14 cellular contexts compared by ENCODE assay signal in the genomic region with DNA sequence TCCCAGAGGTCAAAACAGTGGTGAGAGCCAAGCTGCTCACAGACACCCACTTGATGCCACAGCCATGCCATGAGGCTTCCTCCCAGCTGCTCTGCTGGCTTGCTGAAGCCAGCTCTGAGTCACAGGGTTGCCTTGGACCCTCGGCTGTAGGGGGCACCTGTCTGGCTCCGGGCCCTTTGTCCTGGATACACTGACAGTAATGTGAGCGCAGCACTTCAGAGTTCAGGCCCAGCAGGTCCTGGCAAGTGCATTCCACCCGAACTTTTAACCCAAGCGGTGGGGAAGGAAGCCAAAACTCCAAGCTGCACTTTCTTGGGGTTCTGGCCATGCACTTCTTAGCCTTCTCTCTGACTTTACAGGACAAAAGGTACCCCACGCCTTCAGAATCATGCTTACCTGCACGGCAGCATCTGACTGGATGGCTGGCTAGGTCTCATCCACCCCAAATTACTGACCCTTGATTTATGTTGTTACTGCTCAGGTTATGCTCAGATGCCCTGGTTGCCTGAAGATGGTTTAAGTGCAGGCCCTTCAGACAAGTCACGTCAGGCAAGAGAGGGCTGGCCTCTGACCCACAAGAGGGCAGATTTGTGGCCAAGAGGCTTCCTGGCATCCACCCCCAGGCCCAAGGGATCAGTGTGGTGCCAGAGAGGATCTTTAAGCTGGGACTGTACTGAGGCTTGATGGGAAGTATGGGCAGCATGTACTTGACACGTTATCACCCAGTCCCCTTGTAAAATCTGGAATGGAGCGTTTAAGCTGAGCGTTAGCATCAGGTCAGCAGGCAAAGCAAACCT. TPM values are rescaled to one million over a fixed set of nuclear protein-coding genes. Genes with fewer than 3 reads are reported as not detected.
DNase-seq lines count a peak whose midpoint lies in the region; ATAC-seq and TF ChIP-seq lines count a peak whose summit lies in the region.
"Had no signal": no experiment of that assay in that cellular context is flagged by ENCODE, and none has a peak within 500 bp of the region (broad histone marks: within the 10 kb centered on the region; RNA-seq: fewer than 3 reads in every experiment).

No MANE protein-coding gene starts in this region.

- TF ChIP-seq CTCF in VCaP (conservative IDR thresholded peaks at IDR 0.05), result no peak
- no peak for TF ChIP-seq CTCF in smooth muscle cell (IDR thresholded peaks at IDR 0.05; ENCODE audit: borderline replicate concordance, insufficient read depth, poor library complexity, severe bottlenecking)

- H3K4me2 ChIP-seq in smooth muscle cell, result no peak overlapping the region

- no peaks in the 10 kb centered on the region for H3K36me3 ChIP-seq in smooth muscle cell (ENCODE audit: low read depth)

- WGBS in smooth muscle cell (ENCODE audit: low lambda C conversion rate), result 63% methylated on average over 11 of the region's 11 CpGs

- no peak overlapping the region for H3K4me3 ChIP-seq in smooth muscle cell
- H3K4me3 ChIP-seq: heart right ventricle, MG63, SK-N-MC had no signal

- peaks cover 28% of the 10 kb centered on the region for H3F3A ChIP-seq in smooth muscle cell (ENCODE audit: low read depth)

- DNase-seq in NCI-H82 (lab: John Stamatoyannopoulos, UW) (peak; percentile 9), NCI-H82 treated with DMSO at 0.1 percent for 48 hours (lab: John Stamatoyannopoulos, UW; ENCODE audit: unreplicated experiment) (no peak), islet precursor cell (peak; percentile 64), smooth muscle cell (lab: John Stamatoyannopoulos, UW; ENCODE audit: unreplicated experiment) (no peak), AG08396 (ENCODE audit: low spot score) (no peak)
- DNase-seq: erythroblast, heart right ventricle, MG63, NCI-H2171 treated with DMSO at 0.1 percent for 48 hours had no signal

- peaks cover 77% of the 10 kb centered on the region for H4K20me1 ChIP-seq in smooth muscle cell (ENCODE audit: low read depth)

- peaks cover 49% of the 10 kb centered on the region for H3K79me2 ChIP-seq in smooth muscle cell (ENCODE audit: low read depth)

- H2AFZ ChIP-seq in smooth muscle cell (ENCODE audit: low read depth), result no peak overlapping the region

- H3K9me3 ChIP-seq in smooth muscle cell (replicated peaks; ENCODE audit: low read depth), result no peaks in the 10 kb centered on the region
- H3K9me3 ChIP-seq: heart right ventricle, MG63 had no signal

- H3K27me3 ChIP-seq in smooth muscle cell (ENCODE audit: low read depth), result no peaks in the 10 kb centered on the region
- H3K27me3 ChIP-seq: heart right ventricle, MG63 had no signal

- ATAC-seq in GM19395 (IDR thresholded peaks at IDR 0.05; ENCODE audit: unreplicated experiment) (no peak), GM21360 (IDR thresholded peaks at IDR 0.05; ENCODE audit: unreplicated experiment) (no peak)
- ATAC-seq: heart right ventricle had no signal

- H3K27ac ChIP-seq in VCaP (peak overlapping the region; percentile 93; the same call in 1 of the 2 replicates), smooth muscle cell (ENCODE audit: low read depth) (peak overlapping the region; percentile 10)

- H3K4me1 ChIP-seq in smooth muscle cell (ENCODE audit: low read depth), result peaks cover 8% of the 10 kb centered on the region

- H3K9ac ChIP-seq in smooth muscle cell (ENCODE audit: low read depth), result no peak overlapping the region

RNA-seq across cellular contexts. Expression of a gene that starts 24.8 kb away (rescaled TPM):
- 19.9 and 27.5 TPM in 2 replicates for total RNA-seq in smooth muscle cell
- polyA plus RNA-seq in smooth muscle cell, result 24.9 and 31.8 TPM in 2 replicates

RNA-seq across cellular contexts. Expression of a gene that starts 41.7 kb away (rescaled TPM):
- not detected in 2 replicates for total RNA-seq in smooth muscle cell
- 0.59 TPM in 1 of 2 replicates, not detected in the other for polyA plus RNA-seq in smooth muscle cell
- total RNA-seq: heart right ventricle, subcutaneous adipose tissue had no signal
- polyA plus RNA-seq: heart right ventricle had no signal

RNA-seq across cellular contexts. Expression of a gene that starts 42.5 kb away (rescaled TPM):
- 48.7 and 53.3 TPM in 2 replicates for total RNA-seq in smooth muscle cell
- polyA plus RNA-seq in smooth muscle cell, result 28.2 and 35.2 TPM in 2 replicates

Comparison
In these comparisons a context has a peak if more than half of its experiments do, and no peak if none do; other contexts are left out.
1. DNase-seq: peak in NCI-H82 (single experiment) and islet precursor cell (single experiment); none in NCI-H82 treated with DMSO at 0.1 percent for 48 hours (single experiment), smooth muscle cell (single experiment) and AG08396 (single experiment).